1 cellular context compared by ENCODE assay signal in genomic region chr7:27101188-27101905, GRCh38.
TF ChIP-seq lines count a peak whose summit lies in the region.

No MANE protein-coding gene starts in this region.

TF ChIP-seq in WTC11, 78 proteins besides CTCF, POLR2A, EP300 and RAD21 (continued from another document):
- TF ChIP-seq ERG (CRISPR knock-in tag; IDR thresholded peaks at IDR 0.05), result no peak
- TF ChIP-seq ZBTB21 (CRISPR knock-in tag; IDR thresholded peaks at IDR 0.05; ENCODE audit: borderline replicate concordance), result no peak
- no peak for TF ChIP-seq ZMAT4 (CRISPR knock-in tag; IDR thresholded peaks at IDR 0.05)
- TF ChIP-seq E2F4 (CRISPR knock-in tag; IDR thresholded peaks at IDR 0.05; ENCODE audit: borderline replicate concordance, low read depth), result no peak
- TF ChIP-seq FOXJ3 (CRISPR knock-in tag; IDR thresholded peaks at IDR 0.05; ENCODE audit: borderline replicate concordance), result no peak
- TF ChIP-seq ZNF416 (CRISPR knock-in tag; IDR thresholded peaks at IDR 0.05), result no peak
- no peak for TF ChIP-seq NR2C2 (CRISPR knock-in tag; IDR thresholded peaks at IDR 0.05)
TF ChIP-seq in WTC11: peak in this region for 0.
